22 cellular contexts compared by ENCODE assay signal in genomic region chr13:36310417-36311108, GRCh38. TPM values are rescaled to one million over a fixed set of nuclear protein-coding genes. Genes with fewer than 3 reads are reported as not detected.
DNase-seq lines count a peak whose midpoint lies in the region; ATAC-seq and TF ChIP-seq lines count a peak whose summit lies in the region.
"Had no signal": no experiment of that assay in that cellular context is flagged by ENCODE, and none has a peak within 500 bp of the region (broad histone marks: within the 10 kb centered on the region; RNA-seq: fewer than 3 reads in every experiment).

No MANE protein-coding gene starts in this region.

- TF ChIP-seq CTCF in chondrocyte (IDR thresholded peaks at IDR 0.05) (no peak), BE2C (IDR thresholded peaks at IDR 0.05; ENCODE audit: low read depth, low read length) (no peak)

- H3K9me3 Mint-ChIP-seq in activated T-cell treated with anti-CD3 and anti-CD28 coated beads, Interleukin-2, amount 50 U/mL, for 72 hours = no peaks in the 10 kb centered on the region
- H3K9me3 Mint-ChIP-seq in activated T-cell treated with anti-CD3 and anti-CD28 coated beads, Interleukin-2, amount 50 U/mL, for 24 hours = no peaks in the 10 kb centered on the region
- H3K9me3 Mint-ChIP-seq in chondrocyte (ENCODE audit: low read depth) = no peaks in the 10 kb centered on the region
- H3K9me3 Mint-ChIP-seq: T-helper 1 cell treated with Interleukin-12 subunit alpha and Interleukin-12 subunit beta and Interleukin-4 antibody, amounts not matched to agents 30 μg/mL and 1 μg/mL, for 36 hours had no signal

- peaks cover 4 to 8% of the 10 kb centered on the region in 2 donors for H3K36me3 Mint-ChIP-seq in activated T-cell treated with anti-CD3 and anti-CD28 coated beads, Interleukin-2, amount 50 U/mL, for 72 hours (ENCODE audit: insufficient read depth in 2 of 2)
- H3K36me3 Mint-ChIP-seq in activated T-cell treated with anti-CD3 and anti-CD28 coated beads, Interleukin-2, amount 50 U/mL, for 24 hours (ENCODE audit: low read depth) = peaks cover 73% of the 10 kb centered on the region
- H3K36me3 Mint-ChIP-seq in chondrocyte (ENCODE audit: low read depth) = peaks cover 34% of the 10 kb centered on the region

- H3K4me1 ChIP-seq in BE2C = no peaks in the 10 kb centered on the region
- H3K4me1 ChIP-seq: left ventricle myocardium inferior, spleen, tibial nerve had no signal

- no peak overlapping the region for H3K4me3 ChIP-seq in BE2C (ENCODE audit: low read depth, low read length)
- H3K4me3 ChIP-seq: coronary artery, gastrocnemius medialis, left ventricle myocardium inferior, spleen, tibial nerve had no signal

- H3K4me1 Mint-ChIP-seq in activated T-cell treated with anti-CD3 and anti-CD28 coated beads, Interleukin-2, amount 50 U/mL, for 72 hours (ENCODE audit: low read depth) = peaks cover 3% of the 10 kb centered on the region
- H3K4me1 Mint-ChIP-seq in activated T-cell treated with anti-CD3 and anti-CD28 coated beads, Interleukin-2, amount 50 U/mL, for 24 hours (ENCODE audit: low read depth) = no peaks in the 10 kb centered on the region
- H3K4me1 Mint-ChIP-seq in chondrocyte (ENCODE audit: low read depth) = peaks cover 10% of the 10 kb centered on the region
- H3K4me1 Mint-ChIP-seq: activated CD8-positive, alpha-beta memory T cell treated with anti-CD3 and anti-CD28 coated beads, Interleukin-2, amount 10 ng/mL, durations not matched to agents 7 days and 5 days; naive B cell had no signal

- no peaks in the 10 kb centered on the region for H3K27me3 ChIP-seq in BE2C
- H3K27me3 ChIP-seq: gastrocnemius medialis, spleen, tibial nerve had no signal

- peaks cover 7% of the 10 kb centered on the region; the same call in 1 of the 2 replicates for H3K36me3 ChIP-seq in BE2C

- H3K27me3 Mint-ChIP-seq in activated T-cell treated with anti-CD3 and anti-CD28 coated beads, Interleukin-2, amount 50 U/mL, for 72 hours (ENCODE audit: low read depth) = no peaks in the 10 kb centered on the region
- no peaks in the 10 kb centered on the region for H3K27me3 Mint-ChIP-seq in activated T-cell treated with anti-CD3 and anti-CD28 coated beads, Interleukin-2, amount 50 U/mL, for 24 hours
- H3K27me3 Mint-ChIP-seq in chondrocyte (ENCODE audit: low read depth) = no peaks in the 10 kb centered on the region
- H3K27me3 Mint-ChIP-seq: activated CD8-positive, alpha-beta memory T cell treated with anti-CD3 and anti-CD28 coated beads, Interleukin-2, amount 10 ng/mL, durations not matched to agents 7 days and 5 days; naive B cell had no signal

- no peak for DNase-seq in activated T-cell treated with anti-CD3 and anti-CD28 coated beads, Interleukin-2, amount 50 U/mL, for 72 hours
- DNase-seq in activated T-cell treated with anti-CD3 and anti-CD28 coated beads, Interleukin-2, amount 50 U/mL, for 24 hours = no peak
- DNase-seq in chondrocyte (ENCODE audit: low spot score) = no peak
- DNase-seq in NCI-H526 (lab: John Stamatoyannopoulos, UW) = no peak
- DNase-seq in BE2C = no peak
- no peak for DNase-seq in activated CD4-positive, alpha-beta T cell treated with anti-CD3 and anti-CD28 coated beads for 48 hours
- no peak for DNase-seq in T1000 (lab: John Stamatoyannopoulos, UW)
- DNase-seq: activated CD8-positive, alpha-beta memory T cell treated with anti-CD3 and anti-CD28 coated beads, Interleukin-2, amount 10 ng/mL, durations not matched to agents 7 days and 5 days; activated naive CD4-positive, alpha-beta T cell; aorta; C1 segment of cervical spinal cord; gastrocnemius medialis; HCEC 1CT; left ventricle myocardium inferior; naive B cell; NCI-H1436; posterior cingulate gyrus; spleen had no signal

- no peaks in the 10 kb centered on the region for H3K9me3 ChIP-seq in BE2C
- H3K9me3 ChIP-seq: gastrocnemius medialis, left ventricle myocardium inferior, spleen, tibial nerve had no signal

- no peak overlapping the region for H3K4me3 Mint-ChIP-seq in activated T-cell treated with anti-CD3 and anti-CD28 coated beads, Interleukin-2, amount 50 U/mL, for 72 hours
- no peak overlapping the region for H3K4me3 Mint-ChIP-seq in activated T-cell treated with anti-CD3 and anti-CD28 coated beads, Interleukin-2, amount 50 U/mL, for 24 hours
- H3K4me3 Mint-ChIP-seq in chondrocyte (ENCODE audit: unreplicated experiment) = no peak overlapping the region
- H3K4me3 Mint-ChIP-seq: activated CD8-positive, alpha-beta memory T cell treated with anti-CD3 and anti-CD28 coated beads, Interleukin-2, amount 10 ng/mL, durations not matched to agents 7 days and 5 days; T-helper 1 cell treated with Interleukin-12 subunit alpha and Interleukin-12 subunit beta and Interleukin-4 antibody, amounts not matched to agents 30 μg/mL and 1 μg/mL, for 36 hours had no signal

- peak overlapping the region; percentile 45 for H3K27ac Mint-ChIP-seq in activated T-cell treated with anti-CD3 and anti-CD28 coated beads, Interleukin-2, amount 50 U/mL, for 72 hours
- no peak overlapping the region for H3K27ac Mint-ChIP-seq in activated T-cell treated with anti-CD3 and anti-CD28 coated beads, Interleukin-2, amount 50 U/mL, for 24 hours
- H3K27ac Mint-ChIP-seq in chondrocyte (ENCODE audit: unreplicated experiment) = peak overlapping the region; percentile 10
- H3K27ac Mint-ChIP-seq: activated CD8-positive, alpha-beta memory T cell treated with anti-CD3 and anti-CD28 coated beads, Interleukin-2, amount 10 ng/mL, durations not matched to agents 7 days and 5 days; naive B cell; T-helper 1 cell treated with Interleukin-12 subunit alpha and Interleukin-12 subunit beta and Interleukin-4 antibody, amounts not matched to agents 30 μg/mL and 1 μg/mL, for 36 hours had no signal

- no peak for ATAC-seq in activated T-cell treated with anti-CD3 and anti-CD28 coated beads, Interleukin-2, amount 50 U/mL, for 72 hours (replicated peaks in 1 of 2)
- peak; percentile 86 for ATAC-seq in HG03442 (IDR thresholded peaks at IDR 0.05; ENCODE audit: unreplicated experiment)
- ATAC-seq: activated CD8-positive, alpha-beta memory T cell treated with anti-CD3 and anti-CD28 coated beads, Interleukin-2, amount 10 ng/mL, durations not matched to agents 7 days and 5 days; gastrocnemius medialis had no signal

RNA-seq across cellular contexts. Expression of gene CCDC169, which starts 12.9 kb away (rescaled TPM):
- total RNA-seq in activated T-cell treated with anti-CD3 and anti-CD28 coated beads, Interleukin-2, amount 50 U/mL, for 72 hours = 1 to 10 TPM in 1 of 2 donors, under 1 TPM in 1; 0.70 to 1.4 TPM
- total RNA-seq in chondrocyte = 1.8 to 2.3 TPM (median 2.2 TPM) in 3 replicates
- 2.6 TPM for polyA plus RNA-seq in BE2C (2012; ENCODE audit: insufficient read depth, insufficient read length, low read depth)

RNA-seq across cellular contexts. Expression of gene SPART, which starts 35.6 kb away (rescaled TPM):
- 10 to 100 TPM; 12.2 to 23.4 TPM for total RNA-seq in activated T-cell treated with anti-CD3 and anti-CD28 coated beads, Interleukin-2, amount 50 U/mL, for 72 hours
- total RNA-seq in chondrocyte = 93.6 to 97.1 TPM (median 95.6 TPM) in 3 replicates
- 7.6 TPM for polyA plus RNA-seq in BE2C (2012; ENCODE audit: insufficient read depth, insufficient read length, low read depth)
